9 cellular contexts compared by ENCODE assay signal in the genomic region with DNA sequence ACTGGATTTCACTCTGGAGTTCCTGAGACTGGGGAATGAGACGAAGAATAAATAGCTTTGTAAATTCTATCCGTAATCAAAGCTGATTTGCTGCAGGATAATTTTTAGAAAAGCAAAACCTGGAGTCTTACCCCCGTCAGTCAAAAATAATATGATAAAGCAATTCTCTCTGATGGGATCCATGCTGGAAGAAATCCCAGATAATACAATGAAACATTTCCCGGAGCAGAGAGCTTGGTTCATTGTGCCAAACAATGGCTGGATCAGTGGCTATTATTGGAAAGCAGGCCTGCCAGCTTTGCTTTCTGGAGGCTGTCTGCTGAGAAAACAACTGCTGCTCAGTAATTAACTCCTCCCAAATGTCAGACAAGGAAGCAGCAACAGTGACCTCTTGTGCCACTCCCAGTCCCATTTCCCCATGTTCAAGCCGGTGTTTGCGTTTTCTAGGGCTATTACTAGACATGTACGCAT.
DNase-seq lines count a peak whose midpoint lies in the region; ATAC-seq and TF ChIP-seq lines count a peak whose summit lies in the region.
"Had no signal": no experiment of that assay in that cellular context is flagged by ENCODE, and none has a peak within 500 bp of the region (broad histone marks: within the 10 kb centered on the region; RNA-seq: fewer than 3 reads in every experiment).

No MANE protein-coding gene starts in this region.

- H3K27ac Mint-ChIP-seq in endothelial cell (ENCODE audit: unreplicated experiment): peak overlapping the region; percentile 50
- peak overlapping the region; percentile 57 to 74 (median 70) for H3K27ac Mint-ChIP-seq in nephron
- no peak overlapping the region for H3K27ac Mint-ChIP-seq in activated naive CD4-positive, alpha-beta T cell treated with anti-CD3 and anti-CD28 coated beads for 36 hours

- DNase-seq in DMS153 (lab: John Stamatoyannopoulos, UW) (peak; percentile 94), NCI-H510A treated with DMSO at 0.1 percent for 48 hours (lab: John Stamatoyannopoulos, UW) (peak; percentile 57), endothelial cell (ENCODE audit: low spot score) (peak; percentile 38), T-helper 2 cell (no peak)
- no peak for DNase-seq in activated CD8-positive, alpha-beta memory T cell treated with anti-CD3 and anti-CD28 coated beads, Interleukin-2, amount 50 U/mL, for 48 hours
- DNase-seq in activated naive CD4-positive, alpha-beta T cell treated with anti-CD3 and anti-CD28 coated beads for 36 hours: no peak
- DNase-seq: DND-41 had no signal

- H3K36me3 Mint-ChIP-seq in endothelial cell (ENCODE audit: low read depth, unreplicated experiment): no peaks in the 10 kb centered on the region
- no peaks in the 10 kb centered on the region for H3K36me3 Mint-ChIP-seq in nephron (ENCODE audit: low read depth)
- no peaks in the 10 kb centered on the region for H3K36me3 Mint-ChIP-seq in activated naive CD4-positive, alpha-beta T cell treated with anti-CD3 and anti-CD28 coated beads for 36 hours (ENCODE audit: low read depth)

- ATAC-seq in HG03521 (IDR thresholded peaks at IDR 0.05; ENCODE audit: unreplicated experiment): no peak

- intact Hi-C loops in activated naive CD4-positive, alpha-beta T cell treated with anti-CD3 and anti-CD28 coated beads for 36 hours (cut with micrococcal nuclease): no loop called here

- no peak overlapping the region for H3K4me3 Mint-ChIP-seq in endothelial cell (ENCODE audit: unreplicated experiment)
- peak overlapping the region in 2 of 3 experiments; percentile 18 to 33 for H3K4me3 Mint-ChIP-seq in nephron
- H3K4me3 Mint-ChIP-seq in activated naive CD4-positive, alpha-beta T cell treated with anti-CD3 and anti-CD28 coated beads for 36 hours: no peak overlapping the region

- H3K4me1 Mint-ChIP-seq in endothelial cell (ENCODE audit: unreplicated experiment) (no peaks in the 10 kb centered on the region), nephron (peaks cover 13% of the 10 kb centered on the region)
- H3K4me1 Mint-ChIP-seq in activated naive CD4-positive, alpha-beta T cell treated with anti-CD3 and anti-CD28 coated beads for 36 hours (ENCODE audit: low read depth): no peaks in the 10 kb centered on the region

- CTCF ChIA-PET in activated naive CD4-positive, alpha-beta T cell treated with anti-CD3 and anti-CD28 coated beads for 36 hours (lab: Charles Lee): no interaction called here

- TF ChIP-seq CTCF in endothelial cell (IDR thresholded peaks at IDR 0.05; ENCODE audit: unreplicated experiment) (no peak), nephron (IDR thresholded peaks at IDR 0.05; ENCODE audit: unreplicated experiment in 3 of 3) (peak in 1 of 3 experiments; percentile 10)

- no peaks in the 10 kb centered on the region for H3K27me3 Mint-ChIP-seq in endothelial cell (ENCODE audit: unreplicated experiment)
- H3K27me3 Mint-ChIP-seq in nephron (ENCODE audit: low read depth): no peaks in the 10 kb centered on the region
- H3K27me3 Mint-ChIP-seq in activated naive CD4-positive, alpha-beta T cell treated with anti-CD3 and anti-CD28 coated beads for 36 hours (ENCODE audit: low read depth): no peaks in the 10 kb centered on the region

- H3K9me3 Mint-ChIP-seq in endothelial cell (ENCODE audit: unreplicated experiment) (no peaks in the 10 kb centered on the region), nephron (no peaks in the 10 kb centered on the region)
- H3K9me3 Mint-ChIP-seq in activated naive CD4-positive, alpha-beta T cell treated with anti-CD3 and anti-CD28 coated beads for 36 hours: peaks cover 6% of the 10 kb centered on the region

Comparison
In these comparisons a context has a peak if more than half of its experiments do, and no peak if none do; other contexts are left out.
1. DNase-seq: peak in DMS153 (single experiment), NCI-H510A treated with DMSO at 0.1 percent for 48 hours (single experiment) and endothelial cell (single experiment); none in T-helper 2 cell (0 of 5), activated CD8-positive, alpha-beta memory T cell treated with anti-CD3 and anti-CD28 coated beads, Interleukin-2, amount 50 U/mL, for 48 hours (single experiment) and activated naive CD4-positive, alpha-beta T cell treated with anti-CD3 and anti-CD28 coated beads for 36 hours (single experiment).
2. H3K4me3 Mint-ChIP-seq: peak in nephron (2 of 3); none in endothelial cell (single experiment) and activated naive CD4-positive, alpha-beta T cell treated with anti-CD3 and anti-CD28 coated beads for 36 hours (single experiment).